In the genomic region with DNA sequence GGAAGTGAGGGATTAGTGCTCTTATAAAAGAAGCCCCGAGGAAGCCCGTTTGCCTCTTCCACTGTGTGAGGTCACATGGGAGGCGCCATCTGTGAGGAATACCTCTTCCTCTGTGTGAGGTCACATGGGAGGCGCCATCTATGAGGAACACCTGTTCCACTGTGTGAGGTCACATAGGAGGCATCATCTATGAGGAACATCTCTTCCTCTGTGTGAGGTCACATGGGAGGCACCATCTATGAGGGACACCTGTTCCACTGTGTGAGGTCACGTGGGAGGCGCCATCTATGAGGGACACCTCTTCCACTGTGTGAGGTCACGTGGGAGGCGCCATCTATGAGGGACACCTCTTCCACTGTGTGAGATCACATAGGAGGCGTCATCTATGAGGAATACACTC, we compare ENCODE assay signal across 1 cellular context.
TF ChIP-seq lines count a peak whose summit lies in the region.

No MANE protein-coding gene starts in this region.

TF ChIP-seq in H1, 55 proteins besides CTCF, POLR2A, EP300 and RAD21 (continued from another document):
- TF ChIP-seq, protein P1, sequence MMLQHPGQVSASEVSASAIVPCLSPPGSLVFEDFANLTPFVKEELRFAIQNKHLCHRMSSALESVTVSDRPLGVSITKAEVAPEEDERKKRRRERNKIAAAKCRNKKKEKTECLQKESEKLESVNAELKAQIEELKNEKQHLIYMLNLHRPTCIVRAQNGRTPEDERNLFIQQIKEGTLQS (IDR thresholded peaks at IDR 0.05; ENCODE audit: insufficient read depth, low read depth, low read length) = no peak
- TF ChIP-seq TAF1 (IDR thresholded peaks at IDR 0.05; ENCODE audit: low read depth, low read length) (no peak), SIX5 (IDR thresholded peaks at IDR 0.05; ENCODE audit: low read depth, low read length) (no peak), RXRA (IDR thresholded peaks at IDR 0.05; ENCODE audit: insufficient read depth, low read depth, low read length) (no peak), TCF12 (IDR thresholded peaks at IDR 0.05; ENCODE audit: low read depth, low read length) (no peak), SIN3A (conservative IDR thresholded peaks at IDR 0.05 in 1 of 2, IDR thresholded peaks at IDR 0.05 in 1 of 2; ENCODE audit: low read depth in 1 of 2, low read length in 2 of 2) (no peak), HDAC6 (IDR thresholded peaks at IDR 0.05; ENCODE audit: low read depth, low read length) (no peak), MAFK (IDR thresholded peaks at IDR 0.05; ENCODE audit: low read depth, low read length) (no peak), CHD1 (IDR thresholded peaks at IDR 0.05; ENCODE audit: low read depth, low read length) (no peak), NRF1 (IDR thresholded peaks at IDR 0.05; ENCODE audit: low read depth, low read length) (no peak), YY1 (IDR thresholded peaks at IDR 0.05; ENCODE audit: low read depth, low read length) (no peak)
- TF ChIP-seq, protein P2, sequence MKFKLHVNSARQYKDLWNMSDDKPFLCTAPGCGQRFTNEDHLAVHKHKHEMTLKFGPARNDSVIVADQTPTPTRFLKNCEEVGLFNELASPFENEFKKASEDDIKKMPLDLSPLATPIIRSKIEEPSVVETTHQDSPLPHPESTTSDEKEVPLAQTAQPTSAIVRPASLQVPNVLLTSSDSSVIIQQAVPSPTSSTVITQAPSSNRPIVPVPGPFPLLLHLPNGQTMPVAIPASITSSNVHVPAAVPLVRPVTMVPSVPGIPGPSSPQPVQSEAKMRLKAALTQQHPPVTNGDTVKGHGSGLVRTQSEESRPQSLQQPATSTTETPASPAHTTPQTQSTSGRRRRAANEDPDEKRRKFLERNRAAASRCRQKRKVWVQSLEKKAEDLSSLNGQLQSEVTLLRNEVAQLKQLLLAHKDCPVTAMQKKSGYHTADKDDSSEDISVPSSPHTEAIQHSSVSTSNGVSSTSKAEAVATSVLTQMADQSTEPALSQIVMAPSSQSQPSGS (IDR thresholded peaks at IDR 0.05; ENCODE audit: low read length) = no peak
- TF ChIP-seq, protein P3, sequence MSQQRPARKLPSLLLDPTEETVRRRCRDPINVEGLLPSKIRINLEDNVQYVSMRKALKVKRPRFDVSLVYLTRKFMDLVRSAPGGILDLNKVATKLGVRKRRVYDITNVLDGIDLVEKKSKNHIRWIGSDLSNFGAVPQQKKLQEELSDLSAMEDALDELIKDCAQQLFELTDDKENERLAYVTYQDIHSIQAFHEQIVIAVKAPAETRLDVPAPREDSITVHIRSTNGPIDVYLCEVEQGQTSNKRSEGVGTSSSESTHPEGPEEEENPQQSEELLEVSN (IDR thresholded peaks at IDR 0.05) = no peak
- TF ChIP-seq, protein P4, sequence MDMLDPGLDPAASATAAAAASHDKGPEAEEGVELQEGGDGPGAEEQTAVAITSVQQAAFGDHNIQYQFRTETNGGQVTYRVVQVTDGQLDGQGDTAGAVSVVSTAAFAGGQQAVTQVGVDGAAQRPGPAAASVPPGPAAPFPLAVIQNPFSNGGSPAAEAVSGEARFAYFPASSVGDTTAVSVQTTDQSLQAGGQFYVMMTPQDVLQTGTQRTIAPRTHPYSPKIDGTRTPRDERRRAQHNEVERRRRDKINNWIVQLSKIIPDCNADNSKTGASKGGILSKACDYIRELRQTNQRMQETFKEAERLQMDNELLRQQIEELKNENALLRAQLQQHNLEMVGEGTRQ (IDR thresholded peaks at IDR 0.05; ENCODE audit: low read length) = no peak
